In genomic region chr10:119687192-119688032, GRCh38 we compare ENCODE assay signal across 8 cellular contexts. TPM values are rescaled to one million over a fixed set of nuclear protein-coding genes. Genes with fewer than 3 reads are reported as not detected.
A peak's percentile ranks its signal among the peaks of the same experiment; 100 is the strongest.
DNase-seq lines count a peak whose midpoint lies in the region; ATAC-seq lines count a peak whose summit lies in the region.

No MANE protein-coding gene starts in this region.

- H3K27me3 Mint-ChIP-seq in activated CD8-positive, alpha-beta memory T cell treated with anti-CD3 and anti-CD28 coated beads, Interleukin-2, amount 10 ng/mL, durations not matched to agents 7 days and 5 days, result peaks cover under 1% of the 10 kb centered on the region
- H3K27me3 Mint-ChIP-seq in activated naive CD8-positive, alpha-beta T cell treated with anti-CD3 and anti-CD28 coated beads, Interleukin-2, amount 10 ng/mL, durations not matched to agents 7 days and 5 days, result no peaks in the 10 kb centered on the region

- no peak for DNase-seq in activated CD8-positive, alpha-beta memory T cell treated with anti-CD3 and anti-CD28 coated beads, Interleukin-2, amount 10 ng/mL, durations not matched to agents 7 days and 5 days
- no peak for DNase-seq in activated CD8-positive, alpha-beta memory T cell treated with anti-CD3 and anti-CD28 coated beads, Interleukin-2, amount 50 U/mL, for 4 hours
- no peak for DNase-seq in activated naive CD8-positive, alpha-beta T cell treated with anti-CD3 and anti-CD28 coated beads, Interleukin-2, amount 10 ng/mL, durations not matched to agents 7 days and 5 days
- DNase-seq in iPS-NIHi7 (ENCODE audit: extremely low spot score), result peak; percentile 89
- DNase-seq in substantia nigra (lab: John Stamatoyannopoulos, UW), result peak in 2 of 49 donors; percentile 36 to 48
- no peak for DNase-seq in T1000 (lab: John Stamatoyannopoulos, UW)
- DNase-seq in KG1 (lab: John Stamatoyannopoulos, UW), result no peak

- H3K4me1 Mint-ChIP-seq in activated CD8-positive, alpha-beta memory T cell treated with anti-CD3 and anti-CD28 coated beads, Interleukin-2, amount 10 ng/mL, durations not matched to agents 7 days and 5 days, result peaks cover 21% of the 10 kb centered on the region
- H3K4me1 Mint-ChIP-seq in activated naive CD8-positive, alpha-beta T cell treated with anti-CD3 and anti-CD28 coated beads, Interleukin-2, amount 10 ng/mL, durations not matched to agents 7 days and 5 days, result peaks cover 15% of the 10 kb centered on the region

- POLR2A ChIA-PET in activated naive CD8-positive, alpha-beta T cell treated with anti-CD3 and anti-CD28 coated beads, Interleukin-2, amount 10 ng/mL, durations not matched to agents 7 days and 5 days (lab: Charles Lee), result interaction anchor here (0.6 to 1.1 kb wide), 2 partner anchors 37 to 231 kb away, joined by 3 read pairs; no protein-coding TSS in a partner anchor

- no peak for ATAC-seq in activated CD8-positive, alpha-beta memory T cell treated with anti-CD3 and anti-CD28 coated beads, Interleukin-2, amount 10 ng/mL, durations not matched to agents 7 days and 5 days
- ATAC-seq in activated naive CD8-positive, alpha-beta T cell treated with anti-CD3 and anti-CD28 coated beads, Interleukin-2, amount 10 ng/mL, durations not matched to agents 7 days and 5 days (ENCODE audit: low read depth), result no peak
- ATAC-seq in HG02885 (IDR thresholded peaks at IDR 0.05; ENCODE audit: poor library complexity, unreplicated experiment), result no peak

- peak overlapping the region; percentile 13 for H3K27ac Mint-ChIP-seq in activated CD8-positive, alpha-beta memory T cell treated with anti-CD3 and anti-CD28 coated beads, Interleukin-2, amount 10 ng/mL, durations not matched to agents 7 days and 5 days
- H3K27ac Mint-ChIP-seq in activated naive CD8-positive, alpha-beta T cell treated with anti-CD3 and anti-CD28 coated beads, Interleukin-2, amount 10 ng/mL, durations not matched to agents 7 days and 5 days, result no peak overlapping the region

- no peaks in the 10 kb centered on the region for H3K9me3 Mint-ChIP-seq in activated CD8-positive, alpha-beta memory T cell treated with anti-CD3 and anti-CD28 coated beads, Interleukin-2, amount 10 ng/mL, durations not matched to agents 7 days and 5 days (ENCODE audit: low read depth)
- H3K9me3 Mint-ChIP-seq in activated naive CD8-positive, alpha-beta T cell treated with anti-CD3 and anti-CD28 coated beads, Interleukin-2, amount 10 ng/mL, durations not matched to agents 7 days and 5 days, result no peaks in the 10 kb centered on the region

- H3K27ac ChIP-seq in substantia nigra (ENCODE audit: low read depth, low read length, poor library complexity, severe bottlenecking), result peak overlapping the region; percentile 66

- H3K36me3 Mint-ChIP-seq in activated CD8-positive, alpha-beta memory T cell treated with anti-CD3 and anti-CD28 coated beads, Interleukin-2, amount 10 ng/mL, durations not matched to agents 7 days and 5 days, result no peaks in the 10 kb centered on the region
- no peaks in the 10 kb centered on the region for H3K36me3 Mint-ChIP-seq in activated naive CD8-positive, alpha-beta T cell treated with anti-CD3 and anti-CD28 coated beads, Interleukin-2, amount 10 ng/mL, durations not matched to agents 7 days and 5 days

- CTCF ChIA-PET in activated CD8-positive, alpha-beta memory T cell treated with anti-CD3 and anti-CD28 coated beads, Interleukin-2, amount 10 ng/mL, durations not matched to agents 7 days and 5 days (lab: Charles Lee), result interaction anchor here (0.6 to 7.1 kb wide), 36 partner anchors 8 to 650 kb away, joined by 3 to 68 read pairs (median 5); partner anchors contain the start of genes INPP5F and MCMBP

- no peak overlapping the region for H3K4me3 Mint-ChIP-seq in activated CD8-positive, alpha-beta memory T cell treated with anti-CD3 and anti-CD28 coated beads, Interleukin-2, amount 10 ng/mL, durations not matched to agents 7 days and 5 days
- peak overlapping the region; percentile 53 for H3K4me3 Mint-ChIP-seq in activated naive CD8-positive, alpha-beta T cell treated with anti-CD3 and anti-CD28 coated beads, Interleukin-2, amount 10 ng/mL, durations not matched to agents 7 days and 5 days

RNA-seq across cellular contexts. Expression of gene BAG3, which starts 36.2 kb away (rescaled TPM):
- total RNA-seq in activated CD8-positive, alpha-beta memory T cell treated with anti-CD3 and anti-CD28 coated beads, Interleukin-2, amount 10 ng/mL, durations not matched to agents 7 days and 5 days, result 10 to 100 TPM; 12.7 to 13.0 TPM
- total RNA-seq in activated naive CD8-positive, alpha-beta T cell treated with anti-CD3 and anti-CD28 coated beads, Interleukin-2, amount 10 ng/mL, durations not matched to agents 7 days and 5 days, result 10 to 100 TPM; 14.5 to 15.0 TPM

RNA-seq across cellular contexts. Expression of gene INPP5F, which starts 38.4 kb away (rescaled TPM):
- 10 to 100 TPM; 17.4 to 32.0 TPM for total RNA-seq in activated CD8-positive, alpha-beta memory T cell treated with anti-CD3 and anti-CD28 coated beads, Interleukin-2, amount 10 ng/mL, durations not matched to agents 7 days and 5 days
- 10 to 100 TPM; 12.2 to 13.5 TPM for total RNA-seq in activated naive CD8-positive, alpha-beta T cell treated with anti-CD3 and anti-CD28 coated beads, Interleukin-2, amount 10 ng/mL, durations not matched to agents 7 days and 5 days
